ENCODE assay signal across 8 cellular contexts in genomic region chr1:178093958-178094751, GRCh38. TPM values are rescaled to one million over a fixed set of nuclear protein-coding genes. Genes with fewer than 3 reads are reported as not detected.
DNase-seq lines count a peak whose midpoint lies in the region; ATAC-seq and TF ChIP-seq lines count a peak whose summit lies in the region.

RASAL2 (plus strand) TSS chr1:178094104; CDS start chr1:178094493, 389 bp downstream.

- TF ChIP-seq CTCF in GM10266 (IDR thresholded peaks at IDR 0.05; ENCODE audit: control insufficient read depth, insufficient read depth, low read depth, missing control alignments), result peak; percentile 10
- TF ChIP-seq CTCF in natural killer cell (IDR thresholded peaks at IDR 0.05), result no peak

- intact Hi-C loops in natural killer cell (cut with micrococcal nuclease), result no loop called here

- peak; percentile 82 for DNase-seq in ACHN
- DNase-seq in GM10266 (ENCODE audit: extremely low spot score), result peak; percentile 70
- DNase-seq in NCI-H1105 treated with DMSO at 0.1 percent for 48 hours (lab: John Stamatoyannopoulos, UW), result peak; percentile 52
- peak; percentile 2 to 15 for DNase-seq in activated T-cell treated with anti-CD3 and anti-CD28 coated beads, Interleukin-2, amount 50 U/mL, for 72 hours
- peak; percentile 59 for DNase-seq in foreskin melanocyte
- no peak for DNase-seq in natural killer cell
- DNase-seq in GF-D8 (lab: John Stamatoyannopoulos, UW), result no peak

- peaks cover 4 to 5% of the 10 kb centered on the region in 2 donors for H3K36me3 Mint-ChIP-seq in activated T-cell treated with anti-CD3 and anti-CD28 coated beads, Interleukin-2, amount 50 U/mL, for 72 hours (ENCODE audit: insufficient read depth in 2 of 2)
- peaks cover 7% of the 10 kb centered on the region for H3K36me3 Mint-ChIP-seq in natural killer cell

- H3K27ac Mint-ChIP-seq in activated T-cell treated with anti-CD3 and anti-CD28 coated beads, Interleukin-2, amount 50 U/mL, for 72 hours, result peak within 1 kb of the TSS; percentile 27
- no peak within 1 kb of the TSS for H3K27ac Mint-ChIP-seq in natural killer cell

- peak within 1 kb of the TSS; percentile 79 to 87 for H3K4me3 Mint-ChIP-seq in activated T-cell treated with anti-CD3 and anti-CD28 coated beads, Interleukin-2, amount 50 U/mL, for 72 hours
- H3K4me3 Mint-ChIP-seq in natural killer cell, result peak within 1 kb of the TSS; percentile 72

- peaks cover 68% of the 10 kb centered on the region for H3K27me3 Mint-ChIP-seq in activated T-cell treated with anti-CD3 and anti-CD28 coated beads, Interleukin-2, amount 50 U/mL, for 72 hours (ENCODE audit: low read depth)
- H3K27me3 Mint-ChIP-seq in natural killer cell (ENCODE audit: low read depth in 2 of 2), result peaks cover 29 to 60% of the 10 kb centered on the region in 2 donors

- peak; percentile 44 for ATAC-seq in HG02623 (IDR thresholded peaks at IDR 0.05; ENCODE audit: unreplicated experiment)
- ATAC-seq in activated T-cell treated with anti-CD3 and anti-CD28 coated beads, Interleukin-2, amount 50 U/mL, for 72 hours (replicated peaks in 1 of 2), result peak; percentile 58 to 63
- peak in 2 of 3 donors; percentile 17 to 43 for ATAC-seq in natural killer cell

- peaks cover 10% of the 10 kb centered on the region for H3K4me1 Mint-ChIP-seq in activated T-cell treated with anti-CD3 and anti-CD28 coated beads, Interleukin-2, amount 50 U/mL, for 72 hours (ENCODE audit: low read depth)
- peaks cover 5 to 7% of the 10 kb centered on the region in 2 donors for H3K4me1 Mint-ChIP-seq in natural killer cell

- H3K9me3 Mint-ChIP-seq in activated T-cell treated with anti-CD3 and anti-CD28 coated beads, Interleukin-2, amount 50 U/mL, for 72 hours, result peaks cover 0 to 2% of the 10 kb centered on the region in 2 donors
- peaks cover 0 to 2% of the 10 kb centered on the region in 2 donors for H3K9me3 Mint-ChIP-seq in natural killer cell

- in situ Hi-C loops in ACHN (cut with HindIII; ENCODE audit: low pct_ligation_motif_present, low pct_unique_long_range_greater_than_20kb, low sequenced_read_pairs), result no loop called here

RNA-seq across cellular contexts. Expression of gene RASAL2, which starts in this region (rescaled TPM):
- under 1 TPM; 0.02 to 0.05 TPM for total RNA-seq in activated T-cell treated with anti-CD3 and anti-CD28 coated beads, Interleukin-2, amount 50 U/mL, for 72 hours
- under 1 TPM in 2 of 3 donors, not detected in 1; 0.16 to 0.23 TPM for total RNA-seq in natural killer cell

Comparison
In these comparisons a context has a peak if more than half of its experiments do, and no peak if none do; other contexts are left out.
1. Peak in DNase-seq and ATAC-seq in activated T-cell treated with anti-CD3 and anti-CD28 coated beads, Interleukin-2, amount 50 U/mL, for 72 hours; RNA of the gene not detected or under 1 TPM.
2. Peak in ATAC-seq in natural killer cell; RNA of the gene not detected or under 1 TPM.
3. DNase-seq: peak in ACHN (single experiment), GM10266 (single experiment), NCI-H1105 treated with DMSO at 0.1 percent for 48 hours (single experiment) and foreskin melanocyte (single experiment); none in natural killer cell (single experiment) and GF-D8 (single experiment).
4. Peak in every context shown above with its lines, with median percentiles within 50 percentile points of each other: ATAC-seq.